16 cellular contexts compared by ENCODE assay signal in the genomic region with DNA sequence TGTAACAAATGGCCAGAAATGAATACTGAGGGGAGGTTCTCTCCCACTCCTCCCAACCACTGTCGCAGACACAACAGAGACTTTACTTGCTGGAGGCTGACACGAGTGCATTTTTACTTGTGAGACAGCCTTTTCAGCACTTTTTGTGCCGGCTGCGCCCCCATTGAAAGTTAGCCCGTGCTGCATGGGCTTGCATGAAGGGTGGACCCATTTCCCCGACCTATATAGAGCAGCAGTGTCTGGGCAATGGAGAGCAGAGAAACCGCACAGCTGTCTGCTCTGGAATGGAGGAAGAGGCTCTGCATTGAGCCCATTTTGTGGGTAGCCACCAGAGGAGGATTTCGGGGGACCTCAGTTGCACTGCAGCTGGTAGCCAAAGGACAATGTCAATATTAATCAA.
DNase-seq lines count a peak whose midpoint lies in the region; ATAC-seq, FAIRE-seq and TF ChIP-seq lines count a peak whose summit lies in the region.
"Had no signal": no experiment of that assay in that cellular context is flagged by ENCODE, and none has a peak within 500 bp of the region (broad histone marks: within the 10 kb centered on the region; RNA-seq: fewer than 3 reads in every experiment).

No MANE protein-coding gene starts in this region.

- TF ChIP-seq RAD21 in GM12878 (IDR thresholded peaks at IDR 0.05; ENCODE audit: insufficient read depth, low read depth, low read length) = no peak

- no peak for TF ChIP-seq EP300 in GM12878 (IDR thresholded peaks at IDR 0.05; ENCODE audit: borderline replicate concordance in 1 of 2, control insufficient read depth in 1 of 2, low read depth in 2 of 2, low read length in 2 of 2)

- RAD21 ChIA-PET in GM12878 (lab: Charles Lee; ENCODE audit: unreplicated experiment) = interaction anchor here (1.5 kb wide), 1 partner anchor 419 kb away, joined by 5 read pairs; no protein-coding TSS in a partner anchor

- SMC1A ChIA-PET in GM12878 (lab: Charles Lee; ENCODE audit: uncharacterized antibody, unreplicated experiment) = interaction anchor here (0.9 to 2.2 kb wide), 4 partner anchors 11 to 419 kb away, joined by 3 to 9 read pairs (median 5); no protein-coding TSS in a partner anchor

- no peak overlapping the region for H3K4me3 ChIP-seq in GM12878
- H3K4me3 ChIP-seq in A673 (ENCODE audit: low read depth, low read length, poor library complexity, severe bottlenecking) = no peak overlapping the region
- H3K4me3 ChIP-seq: esophagus squamous epithelium, heart left ventricle, right atrium auricular region had no signal

- H3K36me3 ChIP-seq in GM12878 (ENCODE audit: control insufficient read depth in 2 of 2, insufficient read depth in 2 of 2, low read length in 1 of 2) = no peaks in the 10 kb centered on the region
- H3K36me3 ChIP-seq in A673 (ENCODE audit: insufficient read depth, low read length, poor library complexity, severe bottlenecking) = no peaks in the 10 kb centered on the region
- H3K36me3 ChIP-seq: esophagus squamous epithelium, heart left ventricle, right atrium auricular region had no signal

- no peak for TF ChIP-seq POLR2A in GM12878 (IDR thresholded peaks at IDR 0.05; ENCODE audit: low read depth, low read length)

- BruUV-seq in GM12878 (replicated peaks; lab: Mats Ljungman, UMichigan) (no TSS peak), A673 (replicated peaks; lab: Mats Ljungman, UMichigan) (no TSS peak)

- H3K27me3 ChIP-seq in GM12878 (replicated peaks in 1 of 2; ENCODE audit: control insufficient read depth in 2 of 2, insufficient read depth in 2 of 2, low read length in 1 of 2) (no peaks in the 10 kb centered on the region), A673 (replicated peaks; ENCODE audit: insufficient read depth, low read depth, low read length, poor library complexity) (no peaks in the 10 kb centered on the region)
- H3K27me3 ChIP-seq: esophagus squamous epithelium, heart left ventricle, right atrium auricular region had no signal

- no peaks in the 10 kb centered on the region for H4K20me1 ChIP-seq in GM12878 (ENCODE audit: control insufficient read depth, insufficient read depth)

- FAIRE-seq in GM12878 (lab: Jason Lieb, UNC) = no peak
- FAIRE-seq: bronchial epithelial cell, keratinocyte had no signal

- H3K9me3 Mint-ChIP-seq in progenitor cell of endocrine pancreas (ENCODE audit: low read depth) = no peaks in the 10 kb centered on the region
- H3K9me3 Mint-ChIP-seq: activated T-cell treated with anti-CD3 and anti-CD28 coated beads, Interleukin-2, amount 50 U/mL, for 24 hours had no signal

- CTCF ChIA-PET in GM12878 (lab: Yijun Ruan, JAX) = interaction anchor here (0.7 to 3.0 kb wide), 17 partner anchors 10 to 445 kb away, joined by 3 to 36 read pairs (median 4); no protein-coding TSS in a partner anchor
- CTCF ChIA-PET in A673 (lab: Charles Lee) = interaction anchor here (0.7 kb wide), 1 partner anchor 181 kb away, joined by 3 read pairs; no protein-coding TSS in a partner anchor

- no peaks in the 10 kb centered on the region for H3K36me3 Mint-ChIP-seq in progenitor cell of endocrine pancreas (ENCODE audit: insufficient read depth)

- H3K4me3 Mint-ChIP-seq in progenitor cell of endocrine pancreas (ENCODE audit: low read depth) = no peak overlapping the region
- H3K4me3 Mint-ChIP-seq: activated T-cell treated with anti-CD3 and anti-CD28 coated beads, Interleukin-2, amount 50 U/mL, for 24 hours had no signal

- ATAC-seq in GM19023 (IDR thresholded peaks at IDR 0.05; ENCODE audit: unreplicated experiment) (peak; percentile 25), GM21515 (IDR thresholded peaks at IDR 0.05; ENCODE audit: unreplicated experiment) (peak; percentile 3), HG03045 (IDR thresholded peaks at IDR 0.05; ENCODE audit: unreplicated experiment) (peak; percentile 34), GM12878 (peak; percentile 50)

- no peaks in the 10 kb centered on the region for H3K79me2 ChIP-seq in GM12878 (ENCODE audit: control insufficient read depth, insufficient read depth, low read length)

- no peak overlapping the region for H2AFZ ChIP-seq in GM12878 (ENCODE audit: control insufficient read depth, low read depth, low read length)

- H3K4me1 ChIP-seq in GM12878 (ENCODE audit: control insufficient read depth, insufficient read depth, low read length) (no peaks in the 10 kb centered on the region), A673 (ENCODE audit: insufficient read depth, low read length, poor library complexity, severe bottlenecking) (no peaks in the 10 kb centered on the region)
- H3K4me1 ChIP-seq: esophagus squamous epithelium, heart left ventricle, right atrium auricular region had no signal

- H3K27me3 Mint-ChIP-seq in progenitor cell of endocrine pancreas = no peaks in the 10 kb centered on the region

- H3K4me1 Mint-ChIP-seq in progenitor cell of endocrine pancreas (ENCODE audit: low read depth) = no peaks in the 10 kb centered on the region

- no peak overlapping the region for H3K27ac Mint-ChIP-seq in progenitor cell of endocrine pancreas
- H3K27ac Mint-ChIP-seq: activated T-cell treated with anti-CD3 and anti-CD28 coated beads, Interleukin-2, amount 50 U/mL, for 24 hours had no signal

- WGBS in GM12878 (ENCODE audit: insufficient coverage, insufficient replicate concordance, low lambda C conversion rate, missing lambda C conversion rate) = 37% methylated on average over 8 of the region's 8 CpGs

- H3K4me2 ChIP-seq in GM12878 (ENCODE audit: control insufficient read depth, insufficient read depth) = no peak overlapping the region

- POLR2A ChIA-PET in GM12878 (lab: Charles Lee) = no interaction called here
- POLR2A ChIA-PET in A673 (lab: Charles Lee; ENCODE audit: low non-redundant PET) = no interaction called here

- intact Hi-C loops in GM12878 (cut with micrococcal nuclease; ENCODE audit: unreplicated experiment) = loop anchor here (5.0 kb wide), 1 partner anchor 420 kb away; no protein-coding TSS in a partner anchor
- intact Hi-C loops in A673 (cut with micrococcal nuclease; ENCODE audit: unreplicated experiment) = no loop called here

- H3K27ac ChIP-seq in GM12878 (ENCODE audit: control insufficient read depth, insufficient read depth) (no peak overlapping the region), A673 (ENCODE audit: low read depth, low read length, poor library complexity, severe bottlenecking) (no peak overlapping the region)
- H3K27ac ChIP-seq: esophagus squamous epithelium, heart left ventricle, right atrium auricular region had no signal

- in situ Hi-C loops in GM12878 (cut with MboI) = no loop called here

- DNase-seq in GM12878 (ENCODE audit: low read depth, low spot score) (no peak), HK-2 (ENCODE audit: unreplicated experiment) (no peak), SIG-M5 (lab: John Stamatoyannopoulos, UW) (no peak), A673 (ENCODE audit: low spot score) (no peak), progenitor cell of endocrine pancreas (ENCODE audit: low spot score, unreplicated experiment) (no peak)
- DNase-seq: AML-193, esophagus squamous epithelium, heart left ventricle, NCI-H2171 had no signal

- no peak for TF ChIP-seq CTCF in GM12878 (IDR thresholded peaks at IDR 0.05 in 2 of 3, conservative IDR thresholded peaks at IDR 0.05 in 1 of 3; ENCODE audit: control insufficient read depth in 2 of 3, extremely low read depth in 1 of 3, insufficient read depth in 1 of 3, low read depth in 3 of 3, low read length in 3 of 3)
- no peak for TF ChIP-seq CTCF in A673 (conservative IDR thresholded peaks at IDR 0.05; ENCODE audit: low read depth, low read length)
- no peak for TF ChIP-seq CTCF in progenitor cell of endocrine pancreas (IDR thresholded peaks at IDR 0.05; ENCODE audit: unreplicated experiment)

- H3K9me3 ChIP-seq in GM12878 (replicated peaks; ENCODE audit: control insufficient read depth, insufficient read depth, low read length) (no peaks in the 10 kb centered on the region), A673 (ENCODE audit: low read depth, low read length, poor library complexity, severe bottlenecking) (no peaks in the 10 kb centered on the region)
- H3K9me3 ChIP-seq: esophagus squamous epithelium, heart left ventricle, right atrium auricular region had no signal

- no peak overlapping the region for H3K9ac ChIP-seq in GM12878 (ENCODE audit: control insufficient read depth, insufficient read depth, low read length)

TF ChIP-seq in GM12878, 131 proteins besides CTCF, POLR2A, EP300 and RAD21 (continues in another document):
- no peak for TF ChIP-seq KLF5 (IDR thresholded peaks at IDR 0.05; ENCODE audit: partially characterized antibody)
- no peak for TF ChIP-seq MEF2A (IDR thresholded peaks at IDR 0.05; ENCODE audit: insufficient read depth, low read depth, low read length)
- TF ChIP-seq, protein P1, sequence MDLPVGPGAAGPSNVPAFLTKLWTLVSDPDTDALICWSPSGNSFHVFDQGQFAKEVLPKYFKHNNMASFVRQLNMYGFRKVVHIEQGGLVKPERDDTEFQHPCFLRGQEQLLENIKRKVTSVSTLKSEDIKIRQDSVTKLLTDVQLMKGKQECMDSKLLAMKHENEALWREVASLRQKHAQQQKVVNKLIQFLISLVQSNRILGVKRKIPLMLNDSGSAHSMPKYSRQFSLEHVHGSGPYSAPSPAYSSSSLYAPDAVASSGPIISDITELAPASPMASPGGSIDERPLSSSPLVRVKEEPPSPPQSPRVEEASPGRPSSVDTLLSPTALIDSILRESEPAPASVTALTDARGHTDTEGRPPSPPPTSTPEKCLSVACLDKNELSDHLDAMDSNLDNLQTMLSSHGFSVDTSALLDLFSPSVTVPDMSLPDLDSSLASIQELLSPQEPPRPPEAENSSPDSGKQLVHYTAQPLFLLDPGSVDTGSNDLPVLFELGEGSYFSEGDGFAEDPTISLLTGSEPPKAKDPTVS (IDR thresholded peaks at IDR 0.05; ENCODE audit: low read depth, low read length) = no peak
- TF ChIP-seq MYC (IDR thresholded peaks at IDR 0.05; ENCODE audit: insufficient read depth, insufficient read length, insufficient replicate concordance, low read length, severe bottlenecking) = no peak
